ENCODE assay signal across 1 cellular context in the genomic region with DNA sequence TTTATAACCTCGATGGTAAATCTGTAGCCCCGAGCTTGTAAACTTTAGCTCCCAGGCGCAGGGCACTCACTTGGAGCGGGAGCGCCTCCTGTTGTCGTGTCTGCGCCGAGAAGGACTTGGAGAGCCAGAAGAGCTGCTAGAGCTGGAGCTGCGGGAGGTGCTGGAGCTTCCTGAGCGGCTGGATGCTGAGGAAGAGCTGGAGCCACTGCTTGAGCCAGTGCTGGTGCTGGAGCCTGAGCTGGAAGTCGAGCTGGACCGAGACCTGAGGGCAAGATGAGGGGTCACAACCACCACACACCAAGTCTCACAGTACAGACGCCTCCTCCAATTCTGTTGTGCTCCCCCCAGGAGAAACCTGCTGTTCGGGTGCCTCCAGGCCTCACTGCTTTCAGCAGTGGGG. TPM values are rescaled to one million over a fixed set of nuclear protein-coding genes. Genes with fewer than 3 reads are reported as not detected.
"Had no signal": no experiment of that assay in that cellular context is flagged by ENCODE, and none has a peak within 500 bp of the region (broad histone marks: within the 10 kb centered on the region; RNA-seq: fewer than 3 reads in every experiment).

No MANE protein-coding gene starts in this region.

RNA-seq across cellular contexts. Expression of a gene that starts 26.8 kb away (rescaled TPM):
- polyA plus RNA-seq: immature natural killer cell had no signal
